In the genomic region with DNA sequence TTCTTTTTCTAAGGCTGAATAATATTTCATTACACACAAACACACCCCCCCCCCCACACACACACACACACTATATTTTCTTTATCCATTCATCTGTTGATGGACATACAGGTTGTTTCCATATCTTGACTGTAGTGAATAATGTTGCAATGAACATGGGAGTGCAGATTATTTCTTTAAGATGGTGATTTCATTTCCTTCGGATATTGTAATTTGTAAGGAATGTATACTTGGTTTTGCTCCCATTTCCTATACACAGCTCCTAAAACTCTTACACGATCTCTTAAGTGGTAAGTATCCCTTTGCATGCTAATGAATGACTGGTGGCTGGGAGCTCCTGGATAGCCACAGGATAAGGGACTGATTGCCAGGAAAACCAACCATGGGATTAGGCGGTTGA, we compare ENCODE assay signal across 36 cellular contexts. TPM values are rescaled to one million over a fixed set of nuclear protein-coding genes. Genes with fewer than 3 reads are reported as not detected.
"Had no signal": no experiment of that assay in that cellular context is flagged by ENCODE, and none has a peak within 500 bp of the region (broad histone marks: within the 10 kb centered on the region; RNA-seq: fewer than 3 reads in every experiment).

No MANE protein-coding gene starts in this region.

- DNase-seq: activated CD4-positive, alpha-beta memory T cell treated with anti-CD3 and anti-CD28 coated beads, Interleukin-2, amount 10 ng/mL, durations not matched to agents 7 days and 5 days; activated CD4-positive, alpha-beta T cell treated with anti-CD3 and anti-CD28 coated beads, Interleukin-2, amount 10 ng/mL, durations not matched to agents 7 days and 5 days; activated CD4-positive, CD25-positive, alpha-beta regulatory T cell treated with anti-CD3 and anti-CD28 coated beads, Interleukin-2, amount 50 U/mL, for 72 hours; activated CD8-positive, alpha-beta memory T cell treated with anti-CD3 and anti-CD28 coated beads, Interleukin-2, amount 50 U/mL, for 48 hours; activated gamma-delta T cell treated with Interleukin-2 at 50 U/mL for 16 hours; activated naive CD4-positive, alpha-beta T cell treated with anti-CD3 and anti-CD28 coated beads, Interleukin-2, amount 50 U/mL, for 16 hours; activated T-cell treated with anti-CD3 and anti-CD28 coated beads, Interleukin-2, amount 50 U/mL, for 24 hours; amniotic stem cell; caudate nucleus; endodermal cell; head of caudate nucleus; hippocampal formation; immature natural killer cell; naive thymus-derived CD8-positive, alpha-beta T cell; nucleus accumbens; pancreas; sigmoid colon; small intestine; stimulated activated CD4-positive, alpha-beta T cell treated with anti-CD3 and anti-CD28 coated beads, Interleukin-1b, Interleukin-23, amount 100 ng/mL, for 48 hours; stimulated activated CD4-positive, alpha-beta T cell treated with anti-CD3 and anti-CD28 coated beads, Interleukin-4, amount 100 ng/mL, for 4 hours; stimulated activated CD8-positive, alpha-beta memory T cell treated with anti-CD3 and anti-CD28 coated beads, Interleukin-4, amount 100 ng/mL, for 48 hours; stimulated activated naive CD8-positive, alpha-beta T cell treated with anti-CD3 and anti-CD28 coated beads, Interleukin-15, amount 100 ng/mL, for 72 hours; substantia nigra; T-helper 2 cell had no signal

- ATAC-seq: activated T-helper 17 cell treated with anti-CD3 and anti-CD28 coated beads, Interleukin-2, amount 50 U/mL, for 72 hours; gastroesophageal sphincter; naive thymus-derived CD8-positive, alpha-beta T cell; pancreas; stimulated activated memory B cell treated with anti-CD40 and anti-IgM and Interleukin-4, amounts not matched to agents 10 μg/mL and 1 μg/mL and 100 μg/mL, for 72 hours; stimulated activated naive CD8-positive, alpha-beta T cell treated with anti-CD3 and anti-CD28 coated beads, Interleukin-15, amount 100 ng/mL, for 72 hours had no signal

- H3K9me3 ChIP-seq: esophagus muscularis mucosa, gastroesophageal sphincter, pancreas, prostate gland, sigmoid colon, vagina had no signal

- H3K27ac ChIP-seq: esophagus muscularis mucosa, gastroesophageal sphincter, pancreas, prostate gland, sigmoid colon, vagina had no signal

- H3K27me3 ChIP-seq: gastroesophageal sphincter, sigmoid colon, vagina had no signal

- H3K4me1 ChIP-seq: esophagus muscularis mucosa, gastroesophageal sphincter, pancreas, prostate gland, sigmoid colon, vagina had no signal

- H3K4me3 ChIP-seq: esophagus muscularis mucosa, gastroesophageal sphincter, pancreas, prostate gland, sigmoid colon, vagina had no signal

- H3K36me3 ChIP-seq: gastroesophageal sphincter, pancreas, prostate gland, sigmoid colon, vagina had no signal

- FAIRE-seq: pancreas, small intestine had no signal

RNA-seq across cellular contexts. Expression of gene RBMXL3, which starts 14.7 kb away (rescaled TPM):
- total RNA-seq: activated CD4-positive, alpha-beta memory T cell treated with anti-CD3 and anti-CD28 coated beads, Interleukin-2, amount 10 ng/mL, durations not matched to agents 7 days and 5 days; activated CD4-positive, alpha-beta T cell treated with anti-CD3 and anti-CD28 coated beads, Interleukin-2, amount 10 ng/mL, durations not matched to agents 7 days and 5 days; activated T-helper 17 cell treated with anti-CD3 and anti-CD28 coated beads, Interleukin-2, amount 50 U/mL, for 72 hours; chondrocyte; endodermal cell; esophagus muscularis mucosa; fibroblast of villous mesenchyme; gastroesophageal sphincter; kidney epithelial cell; lower leg skin; naive thymus-derived CD8-positive, alpha-beta T cell; neural crest cell; pancreas; sigmoid colon; vagina had no signal
- polyA plus RNA-seq: immature natural killer cell; naive thymus-derived CD8-positive, alpha-beta T cell; pancreas; sigmoid colon; small intestine; thymus had no signal

RNA-seq across cellular contexts. Expression of gene LRCH2, which starts 59.3 kb away (rescaled TPM):
- total RNA-seq: activated CD4-positive, alpha-beta memory T cell treated with anti-CD3 and anti-CD28 coated beads, Interleukin-2, amount 10 ng/mL, durations not matched to agents 7 days and 5 days; activated CD4-positive, alpha-beta T cell treated with anti-CD3 and anti-CD28 coated beads, Interleukin-2, amount 10 ng/mL, durations not matched to agents 7 days and 5 days; activated T-helper 17 cell treated with anti-CD3 and anti-CD28 coated beads, Interleukin-2, amount 50 U/mL, for 72 hours; naive thymus-derived CD8-positive, alpha-beta T cell had no signal
- polyA plus RNA-seq: immature natural killer cell; naive thymus-derived CD8-positive, alpha-beta T cell had no signal
